10 cellular contexts compared by ENCODE assay signal in genomic region chr6:33433560-33434191, GRCh38. TPM values are rescaled to one million over a fixed set of nuclear protein-coding genes. Genes with fewer than 3 reads are reported as not detected.
DNase-seq lines count a peak whose midpoint lies in the region; ATAC-seq lines count a peak whose summit lies in the region.
"Had no signal": no experiment of that assay in that cellular context is flagged by ENCODE, and none has a peak within 500 bp of the region (broad histone marks: within the 10 kb centered on the region; RNA-seq: fewer than 3 reads in every experiment).

No MANE protein-coding gene starts in this region.

- H3K27me3 ChIP-seq in aorta (ENCODE audit: control insufficient read depth in 1 of 2, insufficient read depth in 2 of 2, low read length in 1 of 2) = no peaks in the 10 kb centered on the region

- intact Hi-C loops in Right ventricle myocardium inferior (cut with DNase I) (no loop called here), cardiac septum (cut with DNase I) (no loop called here), aorta (cut with DNase I) (loop anchor here in 1 of 2 donors (2.0 kb wide), 1 partner anchor 47 kb away; no protein-coding TSS in a partner anchor)

- peaks cover 0 to 10% of the 10 kb centered on the region in 2 donors for H3K36me3 ChIP-seq in aorta (ENCODE audit: control insufficient read depth in 1 of 2, insufficient read depth in 2 of 2, low read length in 1 of 2)

- H3K27ac ChIP-seq in aorta (ENCODE audit: low read depth in 1 of 2, low read length in 2 of 2) = no peak overlapping the region

- no peaks in the 10 kb centered on the region for H3K4me1 ChIP-seq in aorta (ENCODE audit: control insufficient read depth in 1 of 2, insufficient read depth in 2 of 2, low read length in 2 of 2)

- no peak for ATAC-seq in Right ventricle myocardium inferior
- ATAC-seq in aorta (ENCODE audit: low FRiP score) = peak; percentile 50
- ATAC-seq in GM21367 (IDR thresholded peaks at IDR 0.05; ENCODE audit: unreplicated experiment) = no peak
- ATAC-seq: activated naive CD8-positive, alpha-beta T cell treated with anti-CD3 and anti-CD28 coated beads, Interleukin-2, amount 50 U/mL, for 24 hours had no signal

- DNase-seq in Right ventricle myocardium inferior (ENCODE audit: missing footprints) = peak; percentile 18
- no peak for DNase-seq in cardiac septum (ENCODE audit: low spot score)
- DNase-seq in fibroblast of peridontal ligament (ENCODE audit: extremely low read depth) = peak; percentile 48
- DNase-seq in myocyte (ENCODE audit: low read depth) = peak; percentile 22
- no peak for DNase-seq in aorta
- DNase-seq in globus pallidus (ENCODE audit: low spot score) = no peak
- DNase-seq in NOMO-1 treated with dmso at 0.1 percent for 144 hours (lab: John Stamatoyannopoulos, UW; ENCODE audit: unreplicated experiment) = no peak
- DNase-seq: activated naive CD8-positive, alpha-beta T cell treated with anti-CD3 and anti-CD28 coated beads, Interleukin-2, amount 50 U/mL, for 24 hours; NCI-H446 had no signal

- H3K4me3 ChIP-seq in aorta (ENCODE audit: low read length in 2 of 2) = no peak overlapping the region

- H3K9me3 ChIP-seq in aorta (ENCODE audit: control insufficient read depth, low read length) = no peaks in the 10 kb centered on the region

- WGBS in aorta, 2 donors = 4 to 6% methylated on average over 7 to 16 of the region's 17 CpGs

RNA-seq across cellular contexts. Expression of gene SYNGAP1, which starts 13.8 kb away (rescaled TPM):
- total RNA-seq in Right ventricle myocardium inferior (5.2 TPM), cardiac septum (9.0 TPM), myocyte (2.7 and 2.8 TPM in 2 replicates), aorta (10 to 100 TPM; 31.7 to 39.4 TPM)
- 16.6 TPM for polyA plus RNA-seq in myocyte (2012)
- 10 to 100 TPM in 1 of 2 donors, 1 to 10 TPM in 1; 4.4 to 16.4 TPM for polyA plus RNA-seq in aorta

RNA-seq across cellular contexts. Expression of gene CUTA, which starts 15.8 kb away (rescaled TPM):
- total RNA-seq in Right ventricle myocardium inferior (107 TPM), cardiac septum (94.6 TPM), myocyte (163 and 189 TPM in 2 replicates), aorta (100 to 1,000 TPM in 1 of 2 donors, 10 to 100 TPM in 1; 89.9 to 111 TPM)
- polyA plus RNA-seq in myocyte (2012) = 406 TPM
- 100 to 1,000 TPM; 120 to 191 TPM for polyA plus RNA-seq in aorta

RNA-seq across cellular contexts. Expression of gene ZBTB9, which starts 20.7 kb away (rescaled TPM):
- total RNA-seq in Right ventricle myocardium inferior = 4.1 TPM
- total RNA-seq in cardiac septum = 4.5 TPM
- total RNA-seq in myocyte = 3.6 and 5.2 TPM in 2 replicates
- 7.0 TPM for polyA plus RNA-seq in myocyte (2012)
- 1 to 10 TPM; 3.0 to 4.2 TPM for total RNA-seq in aorta
- polyA plus RNA-seq in aorta = 1 to 10 TPM; 1.4 to 1.5 TPM

RNA-seq across cellular contexts. Expression of gene PHF1, which starts 22.9 kb away (rescaled TPM):
- total RNA-seq in Right ventricle myocardium inferior = 43.5 TPM
- total RNA-seq in cardiac septum = 74.8 TPM
- total RNA-seq in myocyte = 54.4 and 55.5 TPM in 2 replicates
- polyA plus RNA-seq in myocyte (2012) = 64.9 TPM
- total RNA-seq in aorta = 10 to 100 TPM; 86.4 to 92.8 TPM
- polyA plus RNA-seq in aorta = 100 to 1,000 TPM in 1 of 2 donors, 10 to 100 TPM in 1; 49.8 to 218 TPM

RNA-seq across cellular contexts. Expression of gene KIFC1, which starts 42.1 kb away (rescaled TPM):
- total RNA-seq in Right ventricle myocardium inferior (1.3 TPM), cardiac septum (0.24 TPM), myocyte (0.35 and 0.52 TPM in 2 replicates), aorta (1 to 10 TPM; 1.3 to 2.0 TPM)
- polyA plus RNA-seq in myocyte (2012) = 0.44 TPM
- polyA plus RNA-seq in aorta = 1 to 10 TPM in 1 of 2 donors, not detected in 1; 1.5 TPM

Comparison
In these comparisons a context has a peak if more than half of its experiments do, and no peak if none do; other contexts are left out.
1. DNase-seq: peak in Right ventricle myocardium inferior (single experiment), fibroblast of peridontal ligament (single experiment) and myocyte (single experiment); none in cardiac septum (single experiment), aorta (0 of 2), globus pallidus (single experiment) and NOMO-1 treated with dmso at 0.1 percent for 144 hours (single experiment).